ENCODE assay signal across 8 cellular contexts in the genomic region with DNA sequence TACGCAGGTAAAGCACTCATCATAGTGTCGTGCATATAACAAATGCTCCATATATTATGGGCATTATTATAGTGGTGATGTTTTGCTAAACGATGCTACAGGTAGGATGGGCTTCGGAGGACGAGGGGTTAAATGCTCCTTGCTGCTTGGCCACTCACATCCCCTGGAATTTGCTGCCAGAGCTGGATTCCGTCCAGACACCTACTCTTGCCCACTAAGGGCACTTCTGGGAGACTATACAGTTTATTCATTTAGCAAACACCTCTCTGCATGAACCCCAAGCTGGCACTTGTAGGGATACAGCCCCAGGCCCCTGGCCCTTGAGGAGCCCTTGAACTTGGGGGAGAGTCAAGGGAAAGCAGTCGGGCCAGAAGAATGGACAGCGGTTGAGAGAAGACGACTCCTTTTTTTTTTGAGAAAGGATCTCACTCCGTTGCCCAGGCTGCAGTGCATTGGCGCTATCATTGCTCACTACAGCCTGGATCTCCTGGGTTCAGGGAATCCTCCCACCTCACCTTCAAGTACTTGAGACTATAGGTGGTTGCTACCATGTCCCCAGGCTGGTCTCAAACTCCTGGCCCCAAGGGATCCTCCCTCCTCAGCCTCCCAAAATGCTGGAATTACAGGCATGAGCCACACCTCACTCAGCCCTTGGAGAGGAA. TPM values are rescaled to one million over a fixed set of nuclear protein-coding genes. Genes with fewer than 3 reads are reported as not detected.
A peak's percentile ranks its signal among the peaks of the same experiment; 100 is the strongest.
DNase-seq lines count a peak whose midpoint lies in the region; ATAC-seq and TF ChIP-seq lines count a peak whose summit lies in the region.

No MANE protein-coding gene starts in this region.

- POLR2A ChIA-PET in CD4-positive, alpha-beta T cell (lab: Charles Lee): interaction anchor here (0.6 to 3.0 kb wide), 9 partner anchors 8 to 207 kb away, joined by 3 to 27 read pairs (median 6); a partner anchor contains a TSS

- H3K27me3 ChIP-seq in CD4-positive, alpha-beta T cell (ENCODE audit: control insufficient read depth, insufficient read depth, low read length): no peaks in the 10 kb centered on the region
- H3K27me3 ChIP-seq in MM.1S (replicated peaks; ENCODE audit: insufficient read depth, low read length): no peaks in the 10 kb centered on the region
- no peaks in the 10 kb centered on the region for H3K27me3 ChIP-seq in dorsolateral prefrontal cortex
- no peaks in the 10 kb centered on the region for H3K27me3 ChIP-seq in osteoblast (ENCODE audit: insufficient read depth, low read length)

- H3K4me3 ChIP-seq in MM.1S (ENCODE audit: low read length): no peak overlapping the region
- peak overlapping the region in 20 of 59 donors; percentile 68 to 94 (median 84) for H3K4me3 ChIP-seq in dorsolateral prefrontal cortex
- H3K4me3 ChIP-seq in osteoblast (ENCODE audit: insufficient read depth, low read length): no peak overlapping the region

- peak overlapping the region; percentile 90 for H3K27ac Mint-ChIP-seq in CD4-positive, alpha-beta T cell

- peaks cover 23% of the 10 kb centered on the region for H3K36me3 Mint-ChIP-seq in CD4-positive, alpha-beta T cell (ENCODE audit: low read depth)

- H3K4me3 Mint-ChIP-seq in CD4-positive, alpha-beta T cell: peak overlapping the region; percentile 94

- H3K79me2 ChIP-seq in MM.1S (ENCODE audit: low read length) (peaks cover 22% of the 10 kb centered on the region), osteoblast (ENCODE audit: insufficient read depth, low read length) (peaks cover 15% of the 10 kb centered on the region)

- peak overlapping the region; percentile 19; the same call in 1 of the 2 replicates for H2AFZ ChIP-seq in MM.1S (ENCODE audit: low read length)
- H2AFZ ChIP-seq in osteoblast (ENCODE audit: low read length): no peak overlapping the region

- intact Hi-C loops in CD4-positive, alpha-beta T cell (cut with DNase I, micrococcal nuclease): loop anchor here in 1 of 2 experiments (1.0 to 2.0 kb wide), 3 partner anchors 11 to 78 kb away; a partner anchor contains a TSS
- intact Hi-C loops in dorsolateral prefrontal cortex (cut with DNase I) (loop anchor here (1.0 to 2.0 kb wide), 2 partner anchors 30 to 32 kb away; a partner anchor contains a TSS), posterior cingulate gyrus (cut with DNase I) (loop anchor here (5.0 kb wide), 1 partner anchor 37 kb away; a partner anchor contains a TSS)

- DNase-seq in CD4-positive, alpha-beta T cell: no peak
- DNase-seq in MM.1S (no peak), dorsolateral prefrontal cortex (no peak), osteoblast (ENCODE audit: insufficient read length, low spot score, missing footprints) (peak; percentile 21), NCI-H748 treated with DMSO at 0.1 percent for 48 hours (lab: John Stamatoyannopoulos, UW) (no peak), posterior cingulate gyrus (no peak), NCI-H2227 treated with DMSO at 0.1 percent for 48 hours (lab: John Stamatoyannopoulos, UW) (no peak)

- no peak for TF ChIP-seq CTCF in CD4-positive, alpha-beta T cell (IDR thresholded peaks at IDR 0.05)
- TF ChIP-seq CTCF in MM.1S (IDR thresholded peaks at IDR 0.05; ENCODE audit: low read length) (no peak), dorsolateral prefrontal cortex (IDR thresholded peaks at IDR 0.05 in 54 of 56, conservative IDR thresholded peaks at IDR 0.05 in 2 of 56; ENCODE audit: low read depth in 1 of 56, partially characterized antibody in 56 of 56) (no peak), osteoblast (IDR thresholded peaks at IDR 0.05; ENCODE audit: extremely low read depth, low read depth, low read length) (no peak)

- H4K20me1 ChIP-seq in MM.1S (ENCODE audit: insufficient read depth, low read length): no peaks in the 10 kb centered on the region
- H4K20me1 ChIP-seq in osteoblast (ENCODE audit: insufficient read depth, low read length): no peaks in the 10 kb centered on the region

- H3K27ac ChIP-seq in CD4-positive, alpha-beta T cell (ENCODE audit: low read depth, low read length): no peak overlapping the region
- H3K27ac ChIP-seq in MM.1S (ENCODE audit: low read length) (peak overlapping the region; percentile 47; the same call in 1 of the 2 replicates), dorsolateral prefrontal cortex (peak overlapping the region in 51 of 59 donors; percentile 85 to 99 (median 95)), osteoblast (ENCODE audit: low read depth, low read length) (no peak overlapping the region)

- H3F3A ChIP-seq in MM.1S (ENCODE audit: insufficient read depth, low read length): peaks cover 24% of the 10 kb centered on the region

- H3K4me1 ChIP-seq in MM.1S (ENCODE audit: low read length): peaks cover 17% of the 10 kb centered on the region
- peaks cover 31% of the 10 kb centered on the region for H3K4me1 ChIP-seq in osteoblast (ENCODE audit: insufficient read depth, low read length)

- no peaks in the 10 kb centered on the region for H3K9me2 ChIP-seq in MM.1S (replicated peaks; ENCODE audit: insufficient read depth, low read length)

- H3K27me3 Mint-ChIP-seq in CD4-positive, alpha-beta T cell: no peaks in the 10 kb centered on the region

- H3K9me3 Mint-ChIP-seq in CD4-positive, alpha-beta T cell: no peaks in the 10 kb centered on the region

- peak overlapping the region; percentile 21; the same call in 1 of the 2 replicates for H3K9ac ChIP-seq in MM.1S (ENCODE audit: low read length)

- ATAC-seq in CD4-positive, alpha-beta T cell (ENCODE audit: poor library complexity): no peak
- ATAC-seq in HG02840 (IDR thresholded peaks at IDR 0.05; ENCODE audit: low FRiP score, unreplicated experiment): no peak

- H3K36me3 ChIP-seq in MM.1S (replicated peaks; ENCODE audit: insufficient read depth, low read length) (no peaks in the 10 kb centered on the region), osteoblast (ENCODE audit: insufficient read depth, low read length) (no peaks in the 10 kb centered on the region)

- CTCF ChIA-PET in CD4-positive, alpha-beta T cell (lab: Charles Lee): interaction anchor here (0.6 to 3.4 kb wide), 12 partner anchors 8 to 84 kb away, joined by 3 to 27 read pairs (median 6); a partner anchor contains a TSS

- peaks cover 56% of the 10 kb centered on the region for H3K4me1 Mint-ChIP-seq in CD4-positive, alpha-beta T cell (ENCODE audit: low read depth)

- no peaks in the 10 kb centered on the region for H3K9me3 ChIP-seq in CD4-positive, alpha-beta T cell (ENCODE audit: control insufficient read depth, low read length)
- H3K9me3 ChIP-seq in MM.1S (replicated peaks; ENCODE audit: insufficient read depth, low read length) (no peaks in the 10 kb centered on the region), osteoblast (ENCODE audit: low read depth, low read length) (no peaks in the 10 kb centered on the region)

- H3K4me2 ChIP-seq in MM.1S (ENCODE audit: low read depth, low read length) (peak overlapping the region; percentile 46), osteoblast (ENCODE audit: insufficient read depth, low read length) (peak overlapping the region; percentile 88)

RNA-seq across cellular contexts. Expression of a gene that starts 1.2 kb away (rescaled TPM):
- total RNA-seq in CD4-positive, alpha-beta T cell: 10 to 100 TPM; 28.4 to 28.7 TPM
- 10 to 100 TPM; 41.6 to 99.8 (median 67.2) TPM for total RNA-seq in dorsolateral prefrontal cortex
- 21.8 and 40.5 TPM in 2 replicates for total RNA-seq in osteoblast

RNA-seq across cellular contexts. Expression of a gene that starts 1.3 kb away (rescaled TPM):
- 1 to 10 TPM; 4.4 to 4.6 TPM for total RNA-seq in CD4-positive, alpha-beta T cell
- 100 to 1,000 TPM in 7 of 120 experiments, 10 to 100 TPM in 113; 22.5 to 113 (median 78.2) TPM for total RNA-seq in dorsolateral prefrontal cortex
- 12.7 and 14.8 TPM in 2 replicates for total RNA-seq in osteoblast

RNA-seq across cellular contexts. Expression of a gene that starts 4.8 kb away (rescaled TPM):
- 10 to 100 TPM; 41.4 to 43.4 TPM for total RNA-seq in CD4-positive, alpha-beta T cell
- 10 to 100 TPM; 33.9 to 94.0 (median 52.4) TPM for total RNA-seq in dorsolateral prefrontal cortex
- total RNA-seq in osteoblast: 8.5 and 11.6 TPM in 2 replicates

RNA-seq across cellular contexts. Expression of a gene that starts 22.8 kb away (rescaled TPM):
- total RNA-seq in CD4-positive, alpha-beta T cell: 1 to 10 TPM in 1 of 2 experiments, under 1 TPM in 1; 0.85 to 1.9 TPM
- total RNA-seq in dorsolateral prefrontal cortex (1 to 10 TPM in 113 of 120 experiments, under 1 TPM in 7; 0.68 to 6.6 (median 2.6) TPM), osteoblast (not detected in 2 replicates)

RNA-seq across cellular contexts. Expression of a gene that starts 30.1 kb away (rescaled TPM):
- 10 to 100 TPM; 15.3 TPM for total RNA-seq in CD4-positive, alpha-beta T cell
- total RNA-seq in dorsolateral prefrontal cortex (10 to 100 TPM; 26.1 to 65.6 (median 37.6) TPM), osteoblast (5.1 and 7.4 TPM in 2 replicates)

Comparison
In these comparisons a context has a peak if more than half of its experiments do, and no peak if none do; other contexts are left out.
1. H3K27ac ChIP-seq: peak in MM.1S (single experiment) and dorsolateral prefrontal cortex (51 of 59); none in CD4-positive, alpha-beta T cell (single experiment) and osteoblast (single experiment).